38 cellular contexts compared by ENCODE assay signal in genomic region chr12:12198124-12198523, GRCh38.
"Had no signal": no experiment of that assay in that cellular context is flagged by ENCODE, and none has a peak within 500 bp of the region (broad histone marks: within the 10 kb centered on the region; RNA-seq: fewer than 3 reads in every experiment).

No MANE protein-coding gene starts in this region.

- H3K4me3 ChIP-seq: adrenal gland, ascending aorta, body of pancreas, breast epithelium, cardiac muscle cell had no signal

- H3K27me3 Mint-ChIP-seq: activated naive CD4-positive, alpha-beta T cell treated with anti-CD3 and anti-CD28 coated beads, Interleukin-2, amount 50 U/mL, for 24 hours; activated T-helper 17 cell treated with anti-CD3 and anti-CD28 coated beads, Interleukin-2, amount 50 U/mL, for 72 hours; brain had no signal

- ATAC-seq: activated naive CD4-positive, alpha-beta T cell treated with anti-CD3 and anti-CD28 coated beads, Interleukin-2, amount 50 U/mL, for 72 hours; activated naive CD8-positive, alpha-beta T cell treated with anti-CD3 and anti-CD28 coated beads, Interleukin-2, amount 50 U/mL, for 24 hours; activated T-cell treated with anti-CD3 and anti-CD28 coated beads, Interleukin-2, amount 50 U/mL, for 4 hours; activated T-cell treated with anti-CD3 and anti-CD28 coated beads, Interleukin-2, amount 50 U/mL, for 72 hours; activated T-helper 17 cell treated with anti-CD3 and anti-CD28 coated beads, Interleukin-2, amount 50 U/mL, for 72 hours; body of pancreas had no signal

- H3K4me1 ChIP-seq: adrenal gland, ascending aorta, body of pancreas, breast epithelium had no signal

- H3K36me3 ChIP-seq: adrenal gland, brain microvascular endothelial cell, breast epithelium, cardiac muscle cell had no signal

- H3K4me3 Mint-ChIP-seq: activated naive CD4-positive, alpha-beta T cell treated with anti-CD3 and anti-CD28 coated beads for 36 hours; activated naive CD4-positive, alpha-beta T cell treated with anti-CD3 and anti-CD28 coated beads, Interleukin-2, amount 10 ng/mL, durations not matched to agents 7 days and 5 days; activated naive CD4-positive, alpha-beta T cell treated with anti-CD3 and anti-CD28 coated beads, Interleukin-2, amount 50 U/mL, for 24 hours; activated naive CD8-positive, alpha-beta T cell; activated naive CD8-positive, alpha-beta T cell treated with anti-CD3 and anti-CD28 coated beads for 36 hours; activated naive CD8-positive, alpha-beta T cell treated with anti-CD3 and anti-CD28 coated beads, Interleukin-2, amount 10 ng/mL, durations not matched to agents 7 days and 5 days; activated naive CD8-positive, alpha-beta T cell treated with anti-CD3 and anti-CD28 coated beads, Interleukin-2, amount 50 U/mL, for 24 hours; activated T-cell treated with anti-CD3 and anti-CD28 coated beads, Interleukin-2, amount 50 U/mL, for 24 hours; activated T-cell treated with anti-CD3 and anti-CD28 coated beads, Interleukin-2, amount 50 U/mL, for 4 hours; activated T-cell treated with anti-CD3 and anti-CD28 coated beads, Interleukin-2, amount 50 U/mL, for 72 hours; activated T-helper 1 cell treated with anti-CD3 and anti-CD28 coated beads, Interleukin-12 subunit alpha, Interleukin-12 subunit beta, Interleukin-2, Interleukin-4 antibody, amounts not matched to agents 30 ng/mL and 10 ng/mL and 1 ng/mL, durations not matched to agents 14 hours and 24 hours and 36 hours; activated T-helper 17 cell treated with anti-CD3 and anti-CD28 coated beads, Interleukin-2, amount 50 U/mL, for 72 hours; brain; central memory CD8-positive, alpha-beta T cell had no signal

- H3K27me3 ChIP-seq: adrenal gland, ascending aorta, body of pancreas, brain microvascular endothelial cell, breast epithelium, cardiac muscle cell had no signal

- H3K4me1 Mint-ChIP-seq: activated naive CD4-positive, alpha-beta T cell treated with anti-CD3 and anti-CD28 coated beads, Interleukin-2, amount 10 ng/mL, durations not matched to agents 7 days and 5 days; activated naive CD8-positive, alpha-beta T cell treated with anti-CD3 and anti-CD28 coated beads for 36 hours; activated naive CD8-positive, alpha-beta T cell treated with anti-CD3 and anti-CD28 coated beads, Interleukin-2, amount 10 ng/mL, durations not matched to agents 7 days and 5 days; central memory CD8-positive, alpha-beta T cell had no signal

- DNase-seq: activated effector memory CD4-positive, alpha-beta T cell treated with anti-CD3 and anti-CD28 coated beads, Interleukin-2, amount 50 U/mL, for 16 hours; activated effector memory CD4-positive, alpha-beta T cell treated with Interleukin-2 at 50 U/mL for 16 hours; activated gamma-delta T cell; activated gamma-delta T cell treated with Interleukin-2 at 50 U/mL for 16 hours; activated naive CD4-positive, alpha-beta T cell; activated naive CD4-positive, alpha-beta T cell treated with anti-CD3 and anti-CD28 coated beads for 36 hours; activated naive CD4-positive, alpha-beta T cell treated with anti-CD3 and anti-CD28 coated beads, Interleukin-2, amount 10 ng/mL, durations not matched to agents 7 days and 5 days; activated naive CD4-positive, alpha-beta T cell treated with anti-CD3 and anti-CD28 coated beads, Interleukin-2, amount 50 U/mL, for 16 hours; activated naive CD4-positive, alpha-beta T cell treated with Interleukin-2 at 50 U/mL for 16 hours; activated naive CD8-positive, alpha-beta T cell treated with anti-CD3 and anti-CD28 coated beads for 36 hours; activated naive CD8-positive, alpha-beta T cell treated with anti-CD3 and anti-CD28 coated beads, Interleukin-2, amount 10 ng/mL, durations not matched to agents 7 days and 5 days; activated naive CD8-positive, alpha-beta T cell treated with anti-CD3 and anti-CD28 coated beads, Interleukin-2, amount 50 U/mL, for 24 hours; activated T-cell treated with anti-CD3 and anti-CD28 coated beads for 4 hours; activated T-cell treated with anti-CD3 and anti-CD28 coated beads, Interleukin-2, amount 50 U/mL, for 1 hour; activated T-cell treated with anti-CD3 and anti-CD28 coated beads, Interleukin-2, amount 50 U/mL, for 24 hours; activated T-cell treated with anti-CD3 and anti-CD28 coated beads, Interleukin-2, amount 50 U/mL, for 4 hours; activated T-cell treated with anti-CD3 and anti-CD28 coated beads, Interleukin-2, amount 50 U/mL, for 48 hours; activated T-cell treated with anti-CD3 and anti-CD28 coated beads, Interleukin-2, amount 50 U/mL, for 72 hours; adrenal gland; amniotic stem cell; anterior cingulate cortex; aorta; body of pancreas; brain microvascular endothelial cell; caudate nucleus; central memory CD4-positive, alpha-beta T cell; cerebellar nuclear complex had no signal

- H3K27ac ChIP-seq: adrenal gland, ascending aorta, body of pancreas, brain microvascular endothelial cell, breast epithelium, cardiac muscle cell had no signal

- H3K27ac Mint-ChIP-seq: activated naive CD4-positive, alpha-beta T cell treated with anti-CD3 and anti-CD28 coated beads for 36 hours; activated naive CD4-positive, alpha-beta T cell treated with anti-CD3 and anti-CD28 coated beads, Interleukin-2, amount 10 ng/mL, durations not matched to agents 7 days and 5 days; activated naive CD4-positive, alpha-beta T cell treated with anti-CD3 and anti-CD28 coated beads, Interleukin-2, amount 50 U/mL, for 24 hours; activated naive CD4-positive, alpha-beta T cell treated with anti-CD3 and anti-CD28 coated beads, Interleukin-2, amount 50 U/mL, for 72 hours; activated naive CD8-positive, alpha-beta T cell; activated naive CD8-positive, alpha-beta T cell treated with anti-CD3 and anti-CD28 coated beads for 36 hours; activated naive CD8-positive, alpha-beta T cell treated with anti-CD3 and anti-CD28 coated beads, Interleukin-2, amount 10 ng/mL, durations not matched to agents 7 days and 5 days; activated naive CD8-positive, alpha-beta T cell treated with anti-CD3 and anti-CD28 coated beads, Interleukin-2, amount 50 U/mL, for 24 hours; activated T-cell treated with anti-CD3 and anti-CD28 coated beads, Interleukin-2, amount 50 U/mL, for 24 hours; activated T-cell treated with anti-CD3 and anti-CD28 coated beads, Interleukin-2, amount 50 U/mL, for 72 hours; activated T-helper 1 cell treated with anti-CD3 and anti-CD28 coated beads, Interleukin-12 subunit alpha, Interleukin-12 subunit beta, Interleukin-2, Interleukin-4 antibody, amounts not matched to agents 30 ng/mL and 10 ng/mL and 1 ng/mL, durations not matched to agents 14 hours and 24 hours and 36 hours; activated T-helper 17 cell treated with anti-CD3 and anti-CD28 coated beads, Interleukin-2, amount 50 U/mL, for 72 hours; activated T-helper 2 cell treated with anti-CD3 and anti-CD28 coated beads, Interferon-gamma antibody, Interleukin-2, Interleukin-4, amounts not matched to agents 10 μg/mL and 5 μg/mL and 100 μg/mL, durations not matched to agents 14 hours and 24 hours and 36 hours; brain had no signal

- H3K9me3 ChIP-seq: adrenal gland, body of pancreas had no signal
